ENCODE assay signal across 25 cellular contexts in the genomic region with DNA sequence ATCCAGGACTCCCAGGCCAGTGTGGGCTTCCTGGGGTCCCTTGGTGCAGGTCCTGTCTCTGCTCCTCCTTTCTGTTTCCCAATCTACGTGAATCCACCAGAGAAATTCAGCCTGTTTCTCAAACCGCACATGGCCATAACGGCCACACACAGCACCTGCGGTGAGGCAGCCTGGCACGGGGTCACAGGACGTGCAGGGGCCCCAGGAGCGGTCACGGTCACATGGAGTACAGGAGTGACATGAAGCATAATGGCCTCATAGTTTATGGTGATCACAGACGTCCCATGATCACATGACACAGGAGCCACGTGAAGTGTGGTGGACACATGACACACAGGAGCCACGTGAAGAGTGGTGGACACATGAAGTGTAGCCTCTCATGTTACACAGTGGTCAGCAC.
"Had no signal": no experiment of that assay in that cellular context is flagged by ENCODE, and none has a peak within 500 bp of the region (broad histone marks: within the 10 kb centered on the region; RNA-seq: fewer than 3 reads in every experiment).

No MANE protein-coding gene starts in this region.

- H3K27ac ChIP-seq: foreskin keratinocyte, left ventricle myocardium inferior, pancreas, sigmoid colon, testis, VCaP had no signal

- H3K27me3 ChIP-seq: foreskin keratinocyte, pancreas, testis had no signal

- H3K4me1 Mint-ChIP-seq: central memory CD8-positive, alpha-beta T cell; natural killer cell had no signal

- H3K4me1 ChIP-seq: foreskin keratinocyte, pancreas had no signal

- H3K36me3 Mint-ChIP-seq: activated naive CD8-positive, alpha-beta T cell treated with anti-CD3 and anti-CD28 coated beads for 36 hours; natural killer cell had no signal

- H3K27me3 Mint-ChIP-seq: activated CD4-positive, alpha-beta T cell treated with anti-CD3 and anti-CD28 coated beads, Interleukin-2, amount 10 ng/mL, durations not matched to agents 24 days and 14 days; activated CD8-positive, alpha-beta T cell treated with anti-CD3 and anti-CD28 coated beads for 36 hours had no signal

- H3K9me3 ChIP-seq: left ventricle myocardium inferior, pancreas, sigmoid colon, testis had no signal

- H3K27ac Mint-ChIP-seq: activated CD4-positive, alpha-beta T cell treated with anti-CD3 and anti-CD28 coated beads, Interleukin-2, amount 10 ng/mL, durations not matched to agents 24 days and 14 days; activated CD8-positive, alpha-beta T cell treated with anti-CD3 and anti-CD28 coated beads for 36 hours; activated naive CD8-positive, alpha-beta T cell treated with anti-CD3 and anti-CD28 coated beads for 36 hours; activated T-helper 2 cell treated with anti-CD3 and anti-CD28 coated beads, Interferon-gamma antibody, Interleukin-2, Interleukin-4, amounts not matched to agents 10 μg/mL and 5 μg/mL and 100 μg/mL, durations not matched to agents 14 hours and 24 hours and 36 hours; natural killer cell; T-helper 17 cell had no signal

- ATAC-seq: activated CD4-positive, CD25-positive, alpha-beta regulatory T cell treated with anti-CD3 and anti-CD28 coated beads, Interleukin-2, amount 50 U/mL, for 24 hours; activated CD8-positive, alpha-beta T cell treated with anti-CD3 and anti-CD28 coated beads for 36 hours; activated T-cell treated with anti-CD3 and anti-CD28 coated beads, Interleukin-2, amount 50 U/mL, for 4 hours; foreskin keratinocyte; natural killer cell; pancreas; T-helper 17 cell had no signal

- H3K36me3 ChIP-seq: left ventricle myocardium inferior, pancreas, sigmoid colon had no signal

- H3K9me3 Mint-ChIP-seq: activated CD4-positive, alpha-beta T cell treated with anti-CD3 and anti-CD28 coated beads, Interleukin-2, amount 10 ng/mL, durations not matched to agents 24 days and 14 days; activated CD8-positive, alpha-beta T cell treated with anti-CD3 and anti-CD28 coated beads for 36 hours; activated naive CD8-positive, alpha-beta T cell treated with anti-CD3 and anti-CD28 coated beads for 36 hours; activated T-cell treated with anti-CD3 and anti-CD28 coated beads, Interleukin-2, amount 50 U/mL, for 4 hours; activated T-helper 2 cell treated with anti-CD3 and anti-CD28 coated beads, Interferon-gamma antibody, Interleukin-2, Interleukin-4, amounts not matched to agents 10 μg/mL and 5 μg/mL and 100 μg/mL, durations not matched to agents 14 hours and 24 hours and 36 hours; central memory CD8-positive, alpha-beta T cell; natural killer cell had no signal

- H3K4me3 ChIP-seq: left ventricle myocardium inferior, pancreas, sigmoid colon, smooth muscle cell, testis had no signal

- DNase-seq: activated CD4-positive, alpha-beta T cell treated with anti-CD3 and anti-CD28 coated beads, Interleukin-2, amount 10 ng/mL, durations not matched to agents 24 days and 14 days; activated CD8-positive, alpha-beta T cell treated with anti-CD3 and anti-CD28 coated beads for 36 hours; activated naive CD4-positive, alpha-beta T cell treated with Interleukin-2 at 50 U/mL for 16 hours; activated naive CD8-positive, alpha-beta T cell treated with anti-CD3 and anti-CD28 coated beads for 36 hours; activated T-cell treated with anti-CD3 and anti-CD28 coated beads, Interleukin-2, amount 50 U/mL, for 4 hours; effector memory CD4-positive, alpha-beta T cell; foreskin keratinocyte; kidney; left ventricle myocardium inferior; mammary epithelial cell; midbrain; natural killer cell; pancreas; sigmoid colon; stimulated activated CD4-positive, alpha-beta T cell treated with anti-CD3 and anti-CD28 coated beads, Interleukin-2, amount 100 ng/mL, for 48 hours; stimulated activated CD8-positive, alpha-beta memory T cell treated with anti-CD3 and anti-CD28 coated beads, Interleukin-4, amount 100 ng/mL, for 48 hours; stimulated activated naive CD4-positive, alpha-beta T cell; T-helper 17 cell; testis; trophoblast cell had no signal

- H3K4me3 Mint-ChIP-seq: activated CD4-positive, alpha-beta T cell treated with anti-CD3 and anti-CD28 coated beads, Interleukin-2, amount 10 ng/mL, durations not matched to agents 24 days and 14 days; activated CD8-positive, alpha-beta T cell treated with anti-CD3 and anti-CD28 coated beads for 36 hours; activated naive CD8-positive, alpha-beta T cell treated with anti-CD3 and anti-CD28 coated beads for 36 hours; activated T-cell treated with anti-CD3 and anti-CD28 coated beads, Interleukin-2, amount 50 U/mL, for 4 hours; central memory CD8-positive, alpha-beta T cell; natural killer cell; T-helper 17 cell had no signal
